Comparison of ENCODE assay signal across 8 cellular contexts in the genomic region with DNA sequence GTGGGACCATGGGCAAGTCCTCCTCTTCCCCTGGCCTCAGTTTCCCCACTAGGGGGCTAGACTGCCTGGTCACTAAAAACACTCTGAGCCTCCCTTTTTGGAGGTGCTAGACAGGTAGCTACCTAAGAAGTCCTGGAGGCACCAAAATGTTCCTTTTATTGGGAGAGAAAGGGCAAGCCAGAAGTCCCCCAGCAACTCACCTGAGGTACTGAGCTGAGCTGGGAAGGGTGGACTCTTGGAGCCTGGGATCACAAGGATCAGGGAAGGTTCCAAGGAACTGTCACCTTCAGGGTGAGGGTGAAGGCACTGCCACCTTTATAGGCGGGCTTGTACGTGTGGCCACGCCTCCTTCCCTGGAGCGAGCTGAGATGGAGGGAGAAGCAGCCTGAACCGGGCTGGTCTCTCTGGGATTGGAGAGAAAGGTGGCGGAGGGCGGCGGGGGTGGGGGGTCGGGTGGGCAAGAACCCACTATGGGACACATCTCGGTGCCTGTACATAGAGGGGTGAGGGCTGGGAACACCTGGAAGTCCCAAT. TPM values are rescaled to one million over a fixed set of nuclear protein-coding genes. Genes with fewer than 3 reads are reported as not detected.
A peak's percentile ranks its signal among the peaks of the same experiment; 100 is the strongest.
DNase-seq lines count a peak whose midpoint lies in the region; TF ChIP-seq lines count a peak whose summit lies in the region.

A gene with protein sequence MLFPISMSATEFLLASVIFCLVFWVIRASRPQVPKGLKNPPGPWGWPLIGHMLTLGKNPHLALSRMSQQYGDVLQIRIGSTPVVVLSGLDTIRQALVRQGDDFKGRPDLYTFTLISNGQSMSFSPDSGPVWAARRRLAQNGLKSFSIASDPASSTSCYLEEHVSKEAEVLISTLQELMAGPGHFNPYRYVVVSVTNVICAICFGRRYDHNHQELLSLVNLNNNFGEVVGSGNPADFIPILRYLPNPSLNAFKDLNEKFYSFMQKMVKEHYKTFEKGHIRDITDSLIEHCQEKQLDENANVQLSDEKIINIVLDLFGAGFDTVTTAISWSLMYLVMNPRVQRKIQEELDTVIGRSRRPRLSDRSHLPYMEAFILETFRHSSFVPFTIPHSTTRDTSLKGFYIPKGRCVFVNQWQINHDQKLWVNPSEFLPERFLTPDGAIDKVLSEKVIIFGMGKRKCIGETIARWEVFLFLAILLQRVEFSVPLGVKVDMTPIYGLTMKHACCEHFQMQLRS (minus strand): TSS at position 288 of the 534 bp plus-strand sequence. CDS start 2,431 bp downstream, outside the sequence.

- in situ Hi-C loops in SK-MEL-5 (cut with HindIII; ENCODE audit: low pct_unique_long_range_greater_than_20kb, low sequenced_read_pairs) = no loop called here

- H3K36me3 Mint-ChIP-seq in brain = no peaks in the 10 kb centered on the region

- H3K9me3 Mint-ChIP-seq in brain = peaks cover 0 to 6% (median 2%) of the 10 kb centered on the region in 5 experiments

- TF ChIP-seq CTCF in brain (conservative IDR thresholded peaks at IDR 0.05) = no peak

- H3K4me1 Mint-ChIP-seq in brain = peaks cover 4% of the 10 kb centered on the region

- H3K27me3 Mint-ChIP-seq in brain = peaks cover 43% of the 10 kb centered on the region

- H3K4me3 Mint-ChIP-seq in brain = peak within 1 kb of the TSS; percentile 69 to 80 (median 76)

- peak within 1 kb of the TSS in 1 of 5 experiments; percentile 48 for H3K27ac Mint-ChIP-seq in brain

- DNase-seq in NCI-H146 (lab: John Stamatoyannopoulos, UW) (peak; percentile 45), NCI-H146 treated with DMSO at 0.1 percent for 48 hours (lab: John Stamatoyannopoulos, UW; ENCODE audit: unreplicated experiment) (no peak), SK-MEL-5 (ENCODE audit: low read depth, low spot score) (peak; percentile 46), left kidney (ENCODE audit: low read depth, low spot score) (peak; percentile 49), GOT3 (lab: John Stamatoyannopoulos, UW) (no peak), SKM-1 (lab: John Stamatoyannopoulos, UW; ENCODE audit: unreplicated experiment) (no peak)
- peak; percentile 56 for DNase-seq in stimulated activated CD4-positive, alpha-beta T cell treated with anti-CD3 and anti-CD28 coated beads, Interleukin-4, amount 100 ng/mL, for 1 hour

RNA-seq across cellular contexts. Expression of the gene that starts here (rescaled TPM):
- 2.7 and 5.7 TPM in 2 replicates for total RNA-seq in SK-MEL-5 (2014; rRNA removed; shearing (Covaris generic))
- polyA plus RNA-seq in SK-MEL-5 (2015; cell fraction: cytosol; rRNA removed) = 3.7 and 5.7 TPM in 2 replicates
- polyA plus RNA-seq in SK-MEL-5 (2015; cell fraction: nucleus; rRNA removed) = 6.4 and 9.8 TPM in 2 replicates
- 0.17 TPM for polyA plus RNA-seq in brain (ENCODE audit: insufficient read depth, low read depth, low replicate concordance)

Comparison
In these comparisons a context has a peak if more than half of its experiments do, and no peak if none do; other contexts are left out.
1. DNase-seq: peak in NCI-H146 (single experiment), SK-MEL-5 (single experiment), left kidney (single experiment) and stimulated activated CD4-positive, alpha-beta T cell treated with anti-CD3 and anti-CD28 coated beads, Interleukin-4, amount 100 ng/mL, for 1 hour (single experiment); none in NCI-H146 treated with DMSO at 0.1 percent for 48 hours (single experiment), GOT3 (single experiment) and SKM-1 (single experiment).